Comparison of ENCODE assay signal across 32 cellular contexts in the genomic region with DNA sequence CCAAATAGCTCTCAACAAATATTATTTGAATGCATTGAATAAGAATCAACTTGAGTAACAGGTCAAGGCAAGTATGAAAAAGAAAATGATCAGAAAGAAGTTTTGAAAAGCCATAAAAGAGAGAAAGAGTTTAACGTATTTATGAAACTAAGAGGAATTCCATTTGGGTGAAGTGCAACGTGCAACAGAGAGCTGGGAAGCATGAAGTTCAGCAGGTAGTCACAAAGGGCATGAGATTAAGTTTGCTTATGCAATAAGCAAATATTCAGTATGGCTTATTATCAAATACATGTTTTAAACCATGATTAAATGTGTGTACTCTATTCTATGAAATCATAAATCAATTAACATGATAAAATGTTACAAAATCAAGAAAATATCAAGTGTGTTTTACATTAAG.
A peak's percentile ranks its signal among the peaks of the same experiment; 100 is the strongest.
DNase-seq lines count a peak whose midpoint lies in the region; ATAC-seq, FAIRE-seq and TF ChIP-seq lines count a peak whose summit lies in the region.
"Had no signal": no experiment of that assay in that cellular context is flagged by ENCODE, and none has a peak within 500 bp of the region (broad histone marks: within the 10 kb centered on the region; RNA-seq: fewer than 3 reads in every experiment).

No MANE protein-coding gene starts in this region.

- intact Hi-C loops in HepG2 (cut with micrococcal nuclease; ENCODE audit: unreplicated experiment) (no loop called here), right lobe of liver (cut with DNase I) (no loop called here)

- CTCF ChIA-PET in HepG2 (lab: Yijun Ruan, JAX; ENCODE audit: low intra/inter-chr PET ratio, low total read pairs): no interaction called here

- H3K27me3 ChIP-seq in liver (ENCODE audit: control insufficient read depth in 4 of 4, insufficient read depth in 4 of 4, low read length in 3 of 4): no peaks in the 10 kb centered on the region
- no peaks in the 10 kb centered on the region for H3K27me3 ChIP-seq in HepG2 (ENCODE audit: control insufficient read depth in 1 of 2, insufficient read depth in 2 of 2, low read length in 2 of 2)
- H3K27me3 ChIP-seq in right lobe of liver: no peaks in the 10 kb centered on the region
- H3K27me3 ChIP-seq: BE2C; BLaER1; BLaER1 treated with 17β-estradiol and CSF1 and Interleukin-3, amounts not matched to agents 10 nM and 100 nM had no signal

- H4K20me1 ChIP-seq in HepG2 (ENCODE audit: insufficient read depth, low read length): no peaks in the 10 kb centered on the region
- H4K20me1 ChIP-seq: BLaER1; BLaER1 treated with 17β-estradiol and CSF1 and Interleukin-3, amounts not matched to agents 10 nM and 100 nM had no signal

- no peaks in the 10 kb centered on the region for H3K79me2 ChIP-seq in HepG2 (ENCODE audit: insufficient read depth, low read length)

- TF ChIP-seq RAD21 in liver (IDR thresholded peaks at IDR 0.05) (no peak), HepG2 (CRISPR knock-in tag; IDR thresholded peaks at IDR 0.05) (no peak)

- WGBS in liver: 29% methylated on average over 2 of the region's 2 CpGs
- 1% methylated on average over 2 of the region's 2 CpGs for WGBS in HepG2 (ENCODE audit: low lambda C conversion rate)
- 8% methylated on average over 2 of the region's 2 CpGs for WGBS in right lobe of liver (ENCODE audit: insufficient coverage, low coverage, low lambda C conversion rate, missing lambda C conversion rate)

- TF ChIP-seq EP300 in HepG2 (IDR thresholded peaks at IDR 0.05; ENCODE audit: low read depth in 2 of 2, low read length in 2 of 2) (no peak), HepG2 (CRISPR knock-in tag; IDR thresholded peaks at IDR 0.05; ENCODE audit: borderline replicate concordance) (no peak)

- FAIRE-seq in HepG2 (lab: Jason Lieb, UNC): no peak
- FAIRE-seq: A549, D721Med had no signal

- H2AFZ ChIP-seq in HepG2 (ENCODE audit: low read length): no peak overlapping the region

- H3K9ac ChIP-seq in liver (ENCODE audit: low read depth in 1 of 2, low read length in 2 of 2) (no peak overlapping the region), HepG2 (ENCODE audit: insufficient read depth, low read depth, low read length) (no peak overlapping the region)
- H3K9ac ChIP-seq: BLaER1; BLaER1 treated with 17β-estradiol and CSF1 and Interleukin-3, amounts not matched to agents 10 nM and 100 nM had no signal

- H3K36me3 ChIP-seq in liver (ENCODE audit: control insufficient read depth in 4 of 4, insufficient read depth in 3 of 4, low read depth in 1 of 4, low read length in 3 of 4): no peaks in the 10 kb centered on the region
- H3K36me3 ChIP-seq in HepG2 (replicated peaks in 1 of 2; ENCODE audit: control insufficient read depth in 1 of 2, insufficient read depth in 2 of 2, low read length in 2 of 2): no peaks in the 10 kb centered on the region
- no peaks in the 10 kb centered on the region for H3K36me3 ChIP-seq in right lobe of liver
- H3K36me3 ChIP-seq: BE2C; BLaER1; BLaER1 treated with 17β-estradiol and CSF1 and Interleukin-3, amounts not matched to agents 10 nM and 100 nM had no signal

- no peak overlapping the region for H3K4me2 ChIP-seq in HepG2 (ENCODE audit: low read depth, low read length)
- H3K4me2 ChIP-seq: A549, BLaER1 had no signal

- POLR2A ChIA-PET in HepG2 (lab: Yijun Ruan, JAX): no interaction called here

- H3K4me3 ChIP-seq in liver (ENCODE audit: low read depth in 1 of 3, low read length in 3 of 3): no peak overlapping the region
- H3K4me3 ChIP-seq in HepG2 (replicated peaks in 1 of 3; ENCODE audit: insufficient read depth in 1 of 3, low read depth in 2 of 3, low read length in 3 of 3): no peak overlapping the region
- no peak overlapping the region for H3K4me3 ChIP-seq in right lobe of liver
- H3K4me3 ChIP-seq: A549; BLaER1; BLaER1 treated with 17β-estradiol and CSF1 and Interleukin-3, amounts not matched to agents 10 nM and 100 nM had no signal

- DNase-seq in HepG2 (ENCODE audit: low spot score) (no peak), left lobe of liver (ENCODE audit: low spot score) (no peak), right lobe of liver (no peak)
- no peak for DNase-seq in stimulated activated CD4-positive, alpha-beta T cell treated with anti-CD3 and anti-CD28 coated beads, Interleukin-2, amount 100 ng/mL, for 24 hours
- DNase-seq: 8988T; ACHN; AML-193; BE2C; C1 segment of cervical spinal cord; Caco-2; Calu3; CD4-positive, alpha-beta memory T cell; CD4-positive, alpha-beta T cell; CD4-positive, CD25-positive, alpha-beta regulatory T cell; CD8-positive, alpha-beta memory T cell; CD8-positive, alpha-beta T cell; COR-L47; DMS 273 treated with DMSO at 0.1 percent for 48 hours; DMS153; DMS53; DMS79; DMS79 treated with DMSO at 0.1 percent for 48 hours; DND-41; EL had no signal

- no TSS peak for BruUV-seq in HepG2 (replicated peaks; lab: Mats Ljungman, UMichigan)

- in situ Hi-C loops in HepG2 (cut with HindIII; ENCODE audit: extremely low pct_ligation_motif_present, low pct_unique_long_range_greater_than_20kb): no loop called here

- TF ChIP-seq POLR2A in HepG2 (IDR thresholded peaks at IDR 0.05; ENCODE audit: insufficient read depth in 1 of 2, low read depth in 2 of 2, low read length in 2 of 2) (no peak), right lobe of liver (IDR thresholded peaks at IDR 0.05) (no peak)

- peaks cover 0 to 3% (median 0%) of the 10 kb centered on the region in 4 donors for H3K4me1 ChIP-seq in liver (ENCODE audit: control insufficient read depth in 4 of 4, insufficient read depth in 4 of 4, low read length in 3 of 4)
- no peaks in the 10 kb centered on the region for H3K4me1 ChIP-seq in HepG2 (ENCODE audit: insufficient read depth, low read length)
- H3K4me1 ChIP-seq in right lobe of liver: peaks cover 0 to 6% (median 0%) of the 10 kb centered on the region in 4 donors
- H3K4me1 ChIP-seq: A549, BE2C, Caco-2 had no signal

- H3K27ac ChIP-seq in liver (ENCODE audit: low read depth in 1 of 2, low read length in 2 of 2) (no peak overlapping the region), HepG2 (ENCODE audit: extremely low read length, insufficient read depth, low read length) (no peak overlapping the region), right lobe of liver (no peak overlapping the region)
- H3K27ac ChIP-seq: 22Rv1; A549; BLaER1; BLaER1 treated with 17β-estradiol and CSF1 and Interleukin-3, amounts not matched to agents 10 nM and 100 nM; C4-2B had no signal

- TF ChIP-seq CTCF in liver (IDR thresholded peaks at IDR 0.05; ENCODE audit: low read depth, low read length, missing input control) (no peak), HepG2 (CRISPR knock-in tag; IDR thresholded peaks at IDR 0.05) (no peak), right lobe of liver (IDR thresholded peaks at IDR 0.05) (no peak)

- ATAC-seq in HepG2: no peak
- peak; percentile 81 for ATAC-seq in left lobe of liver
- ATAC-seq in right lobe of liver: peak; percentile 69 to 84 (median 74)
- ATAC-seq in HG03139 (IDR thresholded peaks at IDR 0.05; ENCODE audit: unreplicated experiment): no peak
- ATAC-seq: A549; CD8-positive, alpha-beta T cell had no signal

- no peaks in the 10 kb centered on the region for H3K9me3 ChIP-seq in liver (ENCODE audit: control insufficient read depth in 4 of 4, low read length in 3 of 4)
- H3K9me3 ChIP-seq in HepG2 (ENCODE audit: low read length): peaks cover 17% of the 10 kb centered on the region
- H3K9me3 ChIP-seq in right lobe of liver: no peaks in the 10 kb centered on the region
- H3K9me3 ChIP-seq: A549; BE2C; BLaER1; BLaER1 treated with 17β-estradiol and CSF1 and Interleukin-3, amounts not matched to agents 10 nM and 100 nM; Caco-2 had no signal

TF ChIP-seq in liver, 16 proteins besides CTCF, POLR2A, EP300 and RAD21 (continues in another document):
- TF ChIP-seq, protein P1, sequence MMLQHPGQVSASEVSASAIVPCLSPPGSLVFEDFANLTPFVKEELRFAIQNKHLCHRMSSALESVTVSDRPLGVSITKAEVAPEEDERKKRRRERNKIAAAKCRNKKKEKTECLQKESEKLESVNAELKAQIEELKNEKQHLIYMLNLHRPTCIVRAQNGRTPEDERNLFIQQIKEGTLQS (IDR thresholded peaks at IDR 0.05): no peak
- TF ChIP-seq HNF4G (IDR thresholded peaks at IDR 0.05) (no peak), NR2F2 (IDR thresholded peaks at IDR 0.05) (no peak), HNF4A (conservative IDR thresholded peaks at IDR 0.05) (peak in 1 of 2 donors; percentile 63)

TF ChIP-seq in HepG2, 621 proteins besides CTCF, POLR2A, EP300 and RAD21:
- no peak for TF ChIP-seq MED1 (CRISPR knock-in tag; IDR thresholded peaks at IDR 0.05)
TF ChIP-seq in HepG2: peak in this region for 0.

Comparison
In these comparisons a context has a peak if more than half of its experiments do, and no peak if none do; other contexts are left out.
1. ATAC-seq: peak in left lobe of liver (single experiment) and right lobe of liver (4 of 4); none in HepG2 (single experiment) and HG03139 (single experiment).